Comparison of ENCODE assay signal across 9 cellular contexts in the genomic region with DNA sequence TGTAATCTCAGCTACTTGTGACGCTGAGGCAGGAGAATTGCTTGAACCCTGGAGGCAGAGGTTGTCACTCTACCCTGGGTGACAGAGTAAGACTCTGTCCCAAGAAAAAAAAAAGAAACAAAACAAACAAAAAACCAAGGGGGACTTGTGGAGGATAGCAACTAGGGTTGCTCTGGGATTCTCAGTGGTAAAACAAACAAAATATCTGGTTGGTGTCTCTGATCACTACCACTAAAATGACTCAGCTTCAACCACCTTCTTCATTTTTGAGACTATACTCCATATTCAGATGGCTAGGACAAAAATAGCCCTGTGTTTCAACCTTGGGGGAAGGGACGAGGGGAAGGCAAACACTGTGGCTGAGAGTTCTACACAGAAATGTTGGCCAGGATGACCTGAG.
DNase-seq lines count a peak whose midpoint lies in the region; ATAC-seq and TF ChIP-seq lines count a peak whose summit lies in the region.
"Had no signal": no experiment of that assay in that cellular context is flagged by ENCODE, and none has a peak within 500 bp of the region (broad histone marks: within the 10 kb centered on the region; RNA-seq: fewer than 3 reads in every experiment).

No MANE protein-coding gene starts in this region.

- POLR2A ChIA-PET in activated CD4-positive, alpha-beta T cell treated with anti-CD3 and anti-CD28 coated beads, Interleukin-2, amount 10 ng/mL, durations not matched to agents 7 days and 5 days (lab: Charles Lee): no interaction called here

- WGBS in smooth muscle cell (ENCODE audit: low lambda C conversion rate): 60% methylated on average over 2 of the region's 2 CpGs
- 58 to 73% methylated on average over 2 of the region's 2 CpGs for WGBS in upper lobe of left lung, 2 donors

- CTCF ChIA-PET in activated CD4-positive, alpha-beta T cell treated with anti-CD3 and anti-CD28 coated beads, Interleukin-2, amount 10 ng/mL, durations not matched to agents 7 days and 5 days (lab: Charles Lee): interaction anchor here (0.7 to 3.3 kb wide), 6 partner anchors 11 to 112 kb away, joined by 3 to 11 read pairs (median 5); no protein-coding TSS in a partner anchor

- no peaks in the 10 kb centered on the region for H3K9me3 Mint-ChIP-seq in activated CD4-positive, alpha-beta T cell treated with anti-CD3 and anti-CD28 coated beads, Interleukin-2, amount 10 ng/mL, durations not matched to agents 24 days and 14 days
- H3K9me3 Mint-ChIP-seq in activated CD4-positive, alpha-beta T cell treated with anti-CD3 and anti-CD28 coated beads, Interleukin-2, amount 10 ng/mL, durations not matched to agents 7 days and 5 days: no peaks in the 10 kb centered on the region

- peaks cover 7% of the 10 kb centered on the region for H3K27me3 Mint-ChIP-seq in activated CD4-positive, alpha-beta T cell treated with anti-CD3 and anti-CD28 coated beads, Interleukin-2, amount 10 ng/mL, durations not matched to agents 24 days and 14 days
- H3K27me3 Mint-ChIP-seq in activated CD4-positive, alpha-beta T cell treated with anti-CD3 and anti-CD28 coated beads, Interleukin-2, amount 10 ng/mL, durations not matched to agents 7 days and 5 days: peaks cover 9% of the 10 kb centered on the region

- DNase-seq in activated CD4-positive, alpha-beta T cell treated with anti-CD3 and anti-CD28 coated beads, Interleukin-2, amount 10 ng/mL, durations not matched to agents 24 days and 14 days: peak; percentile 64
- DNase-seq in activated CD4-positive, alpha-beta T cell treated with anti-CD3 and anti-CD28 coated beads, Interleukin-2, amount 10 ng/mL, durations not matched to agents 7 days and 5 days: no peak
- DNase-seq in NB4 (ENCODE audit: low read depth) (peak; percentile 17), smooth muscle cell (lab: John Stamatoyannopoulos, UW; ENCODE audit: unreplicated experiment) (no peak), H7 (no peak), upper lobe of left lung (no peak), dorsolateral prefrontal cortex (no peak)
- DNase-seq: activated T-cell treated with anti-CD3 and anti-CD28 coated beads, Interleukin-2, amount 50 U/mL, for 1 hour had no signal

- TF ChIP-seq CTCF in NB4 (IDR thresholded peaks at IDR 0.05; ENCODE audit: low read depth, low read length) (no peak), smooth muscle cell (IDR thresholded peaks at IDR 0.05; ENCODE audit: borderline replicate concordance, insufficient read depth, poor library complexity, severe bottlenecking) (no peak), upper lobe of left lung (IDR thresholded peaks at IDR 0.05) (no peak), dorsolateral prefrontal cortex (IDR thresholded peaks at IDR 0.05 in 54 of 56, conservative IDR thresholded peaks at IDR 0.05 in 2 of 56; ENCODE audit: low read depth in 1 of 56, partially characterized antibody in 56 of 56) (no peak)

- peaks cover 3% of the 10 kb centered on the region for H3K4me1 ChIP-seq in smooth muscle cell (ENCODE audit: low read depth)
- H3K4me1 ChIP-seq in upper lobe of left lung: peaks cover 0 to 5% (median 0%) of the 10 kb centered on the region in 4 donors

- H3K9ac ChIP-seq in smooth muscle cell (ENCODE audit: low read depth): no peak overlapping the region

- H3K4me3 Mint-ChIP-seq in activated CD4-positive, alpha-beta T cell treated with anti-CD3 and anti-CD28 coated beads, Interleukin-2, amount 10 ng/mL, durations not matched to agents 24 days and 14 days: no peak overlapping the region
- no peak overlapping the region for H3K4me3 Mint-ChIP-seq in activated CD4-positive, alpha-beta T cell treated with anti-CD3 and anti-CD28 coated beads, Interleukin-2, amount 10 ng/mL, durations not matched to agents 7 days and 5 days

- no peaks in the 10 kb centered on the region for H3K36me3 ChIP-seq in smooth muscle cell (ENCODE audit: low read depth)
- H3K36me3 ChIP-seq in H7 (replicated peaks; ENCODE audit: control insufficient read depth, insufficient read depth, low read length): no peaks in the 10 kb centered on the region
- no peaks in the 10 kb centered on the region for H3K36me3 ChIP-seq in upper lobe of left lung

- H3K27ac Mint-ChIP-seq in activated CD4-positive, alpha-beta T cell treated with anti-CD3 and anti-CD28 coated beads, Interleukin-2, amount 10 ng/mL, durations not matched to agents 24 days and 14 days: peak overlapping the region; percentile 41
- H3K27ac Mint-ChIP-seq in activated CD4-positive, alpha-beta T cell treated with anti-CD3 and anti-CD28 coated beads, Interleukin-2, amount 10 ng/mL, durations not matched to agents 7 days and 5 days: no peak overlapping the region

- ATAC-seq in HG02678 (IDR thresholded peaks at IDR 0.05; ENCODE audit: unreplicated experiment): peak; percentile 89
- ATAC-seq in upper lobe of left lung (ENCODE audit: low FRiP score in 2 of 2): no peak

- H3F3A ChIP-seq in smooth muscle cell (ENCODE audit: low read depth): no peaks in the 10 kb centered on the region

- no peaks in the 10 kb centered on the region for H3K9me3 ChIP-seq in smooth muscle cell (replicated peaks; ENCODE audit: low read depth)
- H3K9me3 ChIP-seq in upper lobe of left lung: no peaks in the 10 kb centered on the region

- H2AFZ ChIP-seq in smooth muscle cell (ENCODE audit: low read depth): no peak overlapping the region

- no peak for TF ChIP-seq POLR2A in NB4 (IDR thresholded peaks at IDR 0.05; ENCODE audit: extremely low read depth, insufficient read length)
- TF ChIP-seq POLR2A in upper lobe of left lung (IDR thresholded peaks at IDR 0.05): no peak

- intact Hi-C loops in activated CD4-positive, alpha-beta T cell treated with anti-CD3 and anti-CD28 coated beads, Interleukin-2, amount 10 ng/mL, durations not matched to agents 24 days and 14 days (cut with micrococcal nuclease): no loop called here
- intact Hi-C loops in dorsolateral prefrontal cortex (cut with DNase I): no loop called here

- H3K4me2 ChIP-seq in smooth muscle cell: no peak overlapping the region

- TF ChIP-seq EP300 in upper lobe of left lung (IDR thresholded peaks at IDR 0.05): no peak

- no peaks in the 10 kb centered on the region for H3K79me2 ChIP-seq in smooth muscle cell (ENCODE audit: low read depth)

- no peaks in the 10 kb centered on the region for H3K27me3 ChIP-seq in smooth muscle cell (ENCODE audit: low read depth)
- H3K27me3 ChIP-seq in H7 (ENCODE audit: control insufficient read depth, insufficient read depth, low read length): no peaks in the 10 kb centered on the region
- no peaks in the 10 kb centered on the region for H3K27me3 ChIP-seq in upper lobe of left lung
- no peaks in the 10 kb centered on the region for H3K27me3 ChIP-seq in dorsolateral prefrontal cortex

- H3K36me3 Mint-ChIP-seq in activated CD4-positive, alpha-beta T cell treated with anti-CD3 and anti-CD28 coated beads, Interleukin-2, amount 10 ng/mL, durations not matched to agents 24 days and 14 days (ENCODE audit: low read depth): peaks cover 2% of the 10 kb centered on the region
- no peaks in the 10 kb centered on the region for H3K36me3 Mint-ChIP-seq in activated CD4-positive, alpha-beta T cell treated with anti-CD3 and anti-CD28 coated beads, Interleukin-2, amount 10 ng/mL, durations not matched to agents 7 days and 5 days (ENCODE audit: low read depth)

- H3K4me1 Mint-ChIP-seq in activated CD4-positive, alpha-beta T cell treated with anti-CD3 and anti-CD28 coated beads, Interleukin-2, amount 10 ng/mL, durations not matched to agents 24 days and 14 days: peaks cover 21% of the 10 kb centered on the region
- peaks cover 26% of the 10 kb centered on the region for H3K4me1 Mint-ChIP-seq in activated CD4-positive, alpha-beta T cell treated with anti-CD3 and anti-CD28 coated beads, Interleukin-2, amount 10 ng/mL, durations not matched to agents 7 days and 5 days

- H3K4me3 ChIP-seq in NB4 (ENCODE audit: low read depth, low read length) (no peak overlapping the region), smooth muscle cell (no peak overlapping the region), H7 (ENCODE audit: insufficient read depth, low read depth, low read length) (no peak overlapping the region), upper lobe of left lung (no peak overlapping the region), dorsolateral prefrontal cortex (no peak overlapping the region)

- no peaks in the 10 kb centered on the region for H4K20me1 ChIP-seq in smooth muscle cell (ENCODE audit: low read depth)

- peak overlapping the region; percentile 29 for H3K27ac ChIP-seq in smooth muscle cell (ENCODE audit: low read depth)
- no peak overlapping the region for H3K27ac ChIP-seq in upper lobe of left lung
- H3K27ac ChIP-seq in dorsolateral prefrontal cortex: no peak overlapping the region

Comparison
In these comparisons a context has a peak if more than half of its experiments do, and no peak if none do; other contexts are left out.
1. DNase-seq: peak in activated CD4-positive, alpha-beta T cell treated with anti-CD3 and anti-CD28 coated beads, Interleukin-2, amount 10 ng/mL, durations not matched to agents 24 days and 14 days (single experiment) and NB4 (single experiment); none in activated CD4-positive, alpha-beta T cell treated with anti-CD3 and anti-CD28 coated beads, Interleukin-2, amount 10 ng/mL, durations not matched to agents 7 days and 5 days (single experiment), smooth muscle cell (single experiment), H7 (single experiment), upper lobe of left lung (0 of 2) and dorsolateral prefrontal cortex (0 of 10).